Comparison of ENCODE assay signal across 8 cellular contexts in genomic region chr17:5097101-5097834, GRCh38. TPM values are rescaled to one million over a fixed set of nuclear protein-coding genes. Genes with fewer than 3 reads are reported as not detected.
DNase-seq lines count a peak whose midpoint lies in the region; ATAC-seq and TF ChIP-seq lines count a peak whose summit lies in the region.

No MANE protein-coding gene starts in this region.

- H3K23ac ChIP-seq in neuronal stem cell (ENCODE audit: low read depth, low read length, poor library complexity), result peak overlapping the region; percentile 71

- no peak overlapping the region for H2BK5ac ChIP-seq in neuronal stem cell (ENCODE audit: low read length)

- peak overlapping the region; percentile 84 for H3K27ac Mint-ChIP-seq in CD8-positive, alpha-beta T cell

- H3K36me3 Mint-ChIP-seq in CD8-positive, alpha-beta T cell, result peaks cover 25% of the 10 kb centered on the region

- intact Hi-C loops in CD8-positive, alpha-beta T cell (cut with DNase I, micrococcal nuclease), result loop anchor here (1.0 to 5.0 kb wide), 3 partner anchors 14 to 95 kb away; partner anchors contain the start of genes ZFP3 (in 1 of the 2), ZNF232 (in 1 of the 2) and ZNF594 (in 1 of the 2)
- intact Hi-C loops in esophagus muscularis mucosa (cut with DNase I) (no loop called here), vagina (cut with DNase I) (no loop called here)

- CTCF ChIA-PET in CD8-positive, alpha-beta T cell (lab: Charles Lee), result interaction anchor here (0.6 to 1.3 kb wide), 3 partner anchors 12 to 29 kb away, joined by 3 to 4 read pairs (median 3); no protein-coding TSS in a partner anchor

- peak overlapping the region; percentile 81 for H3K4me2 ChIP-seq in neuronal stem cell (ENCODE audit: insufficient read depth, low read length, poor library complexity, severe bottlenecking)

- H4K8ac ChIP-seq in neuronal stem cell (ENCODE audit: low read depth, low read length), result peak overlapping the region; percentile 52

- no peak for TF ChIP-seq CTCF in CD8-positive, alpha-beta T cell (IDR thresholded peaks at IDR 0.05)
- no peak for TF ChIP-seq CTCF in esophagus muscularis mucosa (IDR thresholded peaks at IDR 0.05)
- TF ChIP-seq CTCF in vagina (IDR thresholded peaks at IDR 0.05), result no peak

- peaks cover 1% of the 10 kb centered on the region for H3K36me3 ChIP-seq in CD8-positive, alpha-beta T cell (ENCODE audit: insufficient read depth, low read length)
- H3K36me3 ChIP-seq in esophagus muscularis mucosa, result peaks cover 5 to 16% (median 11%) of the 10 kb centered on the region in 4 donors
- no peaks in the 10 kb centered on the region for H3K36me3 ChIP-seq in neuronal stem cell (replicated peaks in 1 of 2; ENCODE audit: control insufficient read depth in 2 of 2, insufficient read depth in 2 of 2, low read length in 2 of 2)
- H3K36me3 ChIP-seq in vagina, result peaks cover 0 to 5% of the 10 kb centered on the region in 2 donors

- no peak overlapping the region for H2BK120ac ChIP-seq in neuronal stem cell (ENCODE audit: low read depth, low read length)

- peak overlapping the region; percentile 87 for H3K14ac ChIP-seq in neuronal stem cell (ENCODE audit: low read length)

- no peak overlapping the region for H2BK12ac ChIP-seq in neuronal stem cell (ENCODE audit: low read length)

- POLR2A ChIA-PET in CD8-positive, alpha-beta T cell (lab: Charles Lee), result interaction anchor here (0.6 to 1.2 kb wide), 2 partner anchors 19 to 21 kb away, joined by 3 to 4 read pairs; partner anchors contain the start of gene ZFP3

- no peak overlapping the region for H3K27ac ChIP-seq in CD8-positive, alpha-beta T cell (ENCODE audit: low read depth, low read length)
- peak overlapping the region; percentile 64 to 76 (median 68) for H3K27ac ChIP-seq in esophagus muscularis mucosa (replicated peaks in 1 of 4)
- H3K27ac ChIP-seq in neuronal stem cell (replicated peaks; ENCODE audit: low read length), result no peak overlapping the region
- no peak overlapping the region for H3K27ac ChIP-seq in vagina

- WGBS in esophagus muscularis mucosa, result 11% methylated on average over 14 of the region's 63 CpGs
- no CpG with 5 or more reads among the region's 63 CpGs for WGBS in neuronal stem cell (ENCODE audit: extremely low coverage in 2 of 2, insufficient read length in 2 of 2, insufficient replicate concordance in 1 of 2), 2 donors

- peak overlapping the region; percentile 84 for H3K9ac ChIP-seq in neuronal stem cell (ENCODE audit: low read depth, low read length, poor library complexity)

- peaks cover 33% of the 10 kb centered on the region for H3K9me3 Mint-ChIP-seq in CD8-positive, alpha-beta T cell

- H2AFZ ChIP-seq in neuronal stem cell (ENCODE audit: low read length), result peak overlapping the region; percentile 88

- TF ChIP-seq POLR2A in esophagus muscularis mucosa (IDR thresholded peaks at IDR 0.05; ENCODE audit: low read depth), result no peak
- TF ChIP-seq POLR2A in vagina (IDR thresholded peaks at IDR 0.05), result no peak

- H2AK5ac ChIP-seq in neuronal stem cell (ENCODE audit: low read depth, low read length), result peak overlapping the region; percentile 26

- peaks cover 31% of the 10 kb centered on the region for H3K9me3 ChIP-seq in CD8-positive, alpha-beta T cell (ENCODE audit: low read length)
- H3K9me3 ChIP-seq in esophagus muscularis mucosa, result peaks cover 10 to 50% (median 43%) of the 10 kb centered on the region in 4 donors
- H3K9me3 ChIP-seq in neuronal stem cell (replicated peaks in 1 of 2; ENCODE audit: control insufficient read depth in 2 of 2, insufficient read depth in 1 of 2, low read depth in 1 of 2, low read length in 2 of 2), result peaks cover 25 to 63% of the 10 kb centered on the region in 2 donors
- peaks cover 28% of the 10 kb centered on the region for H3K9me3 ChIP-seq in vagina

- TF ChIP-seq EP300 in esophagus muscularis mucosa (IDR thresholded peaks at IDR 0.05), result no peak

- H3K27me3 Mint-ChIP-seq in CD8-positive, alpha-beta T cell (ENCODE audit: low read depth), result peaks cover 6% of the 10 kb centered on the region

- no peak overlapping the region for H4K91ac ChIP-seq in neuronal stem cell (ENCODE audit: low read depth, low read length, poor library complexity)

- peak overlapping the region; percentile 56 for H3K4me3 ChIP-seq in CD8-positive, alpha-beta T cell (ENCODE audit: low read depth, low read length)
- H3K4me3 ChIP-seq in esophagus muscularis mucosa (peak overlapping the region; percentile 58 to 63 (median 60)), neuronal stem cell (ENCODE audit: low read length in 2 of 2) (peak overlapping the region; percentile 51 to 88), vagina (peak overlapping the region; percentile 49 to 50)

- H2BK15ac ChIP-seq in neuronal stem cell (ENCODE audit: low read length), result peak overlapping the region; percentile 74

- no peaks in the 10 kb centered on the region for H3K27me3 ChIP-seq in CD8-positive, alpha-beta T cell (ENCODE audit: insufficient read depth, low read length)
- no peaks in the 10 kb centered on the region for H3K27me3 ChIP-seq in esophagus muscularis mucosa
- peaks cover 0 to 24% (median 4%) of the 10 kb centered on the region in 3 experiments for H3K27me3 ChIP-seq in neuronal stem cell (ENCODE audit: control insufficient read depth in 3 of 3, insufficient read depth in 3 of 3, low read depth in 1 of 3, low read length in 3 of 3)
- no peaks in the 10 kb centered on the region for H3K27me3 ChIP-seq in vagina

- peaks cover 10% of the 10 kb centered on the region for H3K4me1 Mint-ChIP-seq in CD8-positive, alpha-beta T cell (ENCODE audit: low read depth)

- peak overlapping the region; percentile 89 for H3K4me3 Mint-ChIP-seq in CD8-positive, alpha-beta T cell

- H3K79me1 ChIP-seq in neuronal stem cell (ENCODE audit: low read depth, low read length), result no peaks in the 10 kb centered on the region

- DNase-seq in CD8-positive, alpha-beta T cell, result peak in 6 of 7 experiments; percentile 36 to 74 (median 54)
- DNase-seq in NCI-H82 treated with DMSO at 0.1 percent for 48 hours (lab: John Stamatoyannopoulos, UW; ENCODE audit: unreplicated experiment), result peak; percentile 70
- DNase-seq in esophagus muscularis mucosa (ENCODE audit: extremely low spot score), result no peak
- DNase-seq in neuronal stem cell (ENCODE audit: low spot score), result peak; percentile 56
- no peak for DNase-seq in vagina (ENCODE audit: extremely low spot score in 2 of 2)
- no peak for DNase-seq in AG08396 (ENCODE audit: low spot score)

- peak overlapping the region; percentile 86 for H3K18ac ChIP-seq in neuronal stem cell (ENCODE audit: low read length)

- H3K4me1 ChIP-seq in CD8-positive, alpha-beta T cell (ENCODE audit: insufficient read depth, low read length), result peaks cover 4% of the 10 kb centered on the region
- H3K4me1 ChIP-seq in esophagus muscularis mucosa (peaks cover 0 to 15% (median 13%) of the 10 kb centered on the region in 4 donors), neuronal stem cell (ENCODE audit: control insufficient read depth in 2 of 2, insufficient read depth in 1 of 2, low read depth in 1 of 2, low read length in 2 of 2) (no peaks in the 10 kb centered on the region), vagina (peaks cover 15% of the 10 kb centered on the region)

- H3K4ac ChIP-seq in neuronal stem cell (ENCODE audit: low read length), result peak overlapping the region; percentile 53

- peak; percentile 93 for ATAC-seq in CD8-positive, alpha-beta T cell
- no peak for ATAC-seq in GM21737 (IDR thresholded peaks at IDR 0.05; ENCODE audit: unreplicated experiment)
- no peak for ATAC-seq in GM21529 (IDR thresholded peaks at IDR 0.05; ENCODE audit: unreplicated experiment)

RNA-seq across cellular contexts. Expression of gene ZNF232, which starts 14.4 kb away (rescaled TPM):
- total RNA-seq in CD8-positive, alpha-beta T cell, result 1 to 10 TPM; 5.7 to 6.1 TPM
- 10 to 100 TPM in 2 of 4 donors, 1 to 10 TPM in 2; 8.4 to 12.5 (median 10.8) TPM for total RNA-seq in esophagus muscularis mucosa
- polyA plus RNA-seq in neuronal stem cell (2013, experiment 1 of 2), result 25.0 TPM
- polyA plus RNA-seq in neuronal stem cell (2013, experiment 2 of 2), result 24.4 TPM
- 4.9 TPM for total RNA-seq in vagina

RNA-seq across cellular contexts. Expression of gene USP6, which starts 18.6 kb away (rescaled TPM):
- total RNA-seq in CD8-positive, alpha-beta T cell, result under 1 TPM; 0.06 to 0.22 TPM
- total RNA-seq in esophagus muscularis mucosa, result 1 to 10 TPM in 1 of 4 donors, under 1 TPM in 2, not detected in 1; 0.06 to 2.9 (median 0.33) TPM
- 0.03 TPM for polyA plus RNA-seq in neuronal stem cell (2013, experiment 1 of 2)
- polyA plus RNA-seq in neuronal stem cell (2013, experiment 2 of 2), result 0.04 TPM
- total RNA-seq in vagina, result 0.49 TPM

RNA-seq across cellular contexts. Expression of gene ZFP3, which starts 19.0 kb away (rescaled TPM):
- 1 to 10 TPM; 2.6 to 2.7 TPM for total RNA-seq in CD8-positive, alpha-beta T cell
- total RNA-seq in esophagus muscularis mucosa (1 to 10 TPM; 4.1 to 6.2 (median 5.3) TPM), vagina (3.4 TPM)
- polyA plus RNA-seq in neuronal stem cell (2013, experiment 1 of 2), result 0.32 TPM
- 0.25 TPM for polyA plus RNA-seq in neuronal stem cell (2013, experiment 2 of 2)

Comparison
In these comparisons a context has a peak if more than half of its experiments do, and no peak if none do; other contexts are left out.
1. DNase-seq: peak in CD8-positive, alpha-beta T cell (6 of 7), NCI-H82 treated with DMSO at 0.1 percent for 48 hours (single experiment) and neuronal stem cell (single experiment); none in esophagus muscularis mucosa (single experiment), vagina (0 of 2) and AG08396 (single experiment).
2. H3K27ac ChIP-seq: peak in esophagus muscularis mucosa (4 of 4); none in CD8-positive, alpha-beta T cell (single experiment), neuronal stem cell (single experiment) and vagina (single experiment).
3. intact Hi-C loops: an anchor here in CD8-positive, alpha-beta T cell (1.0 to 5.0 kb wide); none called in esophagus muscularis mucosa and vagina.
4. Peak in every context shown above with its lines, with median percentiles within 50 percentile points of each other: H3K4me3 ChIP-seq.